16 cellular contexts compared by ENCODE assay signal in the genomic region with DNA sequence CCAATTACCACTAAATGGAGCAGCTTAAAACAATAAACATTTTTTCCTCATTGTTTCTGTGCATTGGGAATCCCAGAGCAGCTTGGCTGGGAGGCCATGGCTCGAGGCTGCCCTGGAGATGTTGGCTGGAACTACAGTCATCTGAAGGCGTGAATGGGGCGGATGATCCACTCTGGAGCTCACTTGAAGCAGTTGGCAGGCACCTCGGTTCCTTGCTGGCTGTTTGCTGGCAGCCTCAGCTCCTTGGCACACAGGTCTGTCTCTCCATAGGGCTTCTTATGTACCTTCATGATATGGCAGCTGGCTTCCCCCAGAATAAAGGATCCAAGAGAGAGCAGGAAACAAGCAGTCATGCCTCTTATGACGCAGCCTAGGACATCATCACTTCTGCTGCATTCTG.
A peak's percentile ranks its signal among the peaks of the same experiment; 100 is the strongest.
DNase-seq lines count a peak whose midpoint lies in the region; ATAC-seq lines count a peak whose summit lies in the region.
"Had no signal": no experiment of that assay in that cellular context is flagged by ENCODE, and none has a peak within 500 bp of the region (broad histone marks: within the 10 kb centered on the region; RNA-seq: fewer than 3 reads in every experiment).

No MANE protein-coding gene starts in this region.

- no peaks in the 10 kb centered on the region for H3K27me3 Mint-ChIP-seq in activated CD8-positive, alpha-beta memory T cell treated with anti-CD3 and anti-CD28 coated beads, Interleukin-2, amount 10 ng/mL, durations not matched to agents 7 days and 5 days

- ATAC-seq in activated CD8-positive, alpha-beta memory T cell treated with anti-CD3 and anti-CD28 coated beads, Interleukin-2, amount 10 ng/mL, durations not matched to agents 7 days and 5 days = no peak
- ATAC-seq in left lobe of liver (no peak), GM21367 (IDR thresholded peaks at IDR 0.05; ENCODE audit: unreplicated experiment) (no peak), GM18870 (IDR thresholded peaks at IDR 0.05; ENCODE audit: unreplicated experiment) (no peak), HG03460 (IDR thresholded peaks at IDR 0.05; ENCODE audit: unreplicated experiment) (no peak)
- ATAC-seq: A549 had no signal

- no peaks in the 10 kb centered on the region for H3K9me3 Mint-ChIP-seq in activated CD8-positive, alpha-beta memory T cell treated with anti-CD3 and anti-CD28 coated beads, Interleukin-2, amount 10 ng/mL, durations not matched to agents 7 days and 5 days (ENCODE audit: low read depth)

- CTCF ChIA-PET in activated CD8-positive, alpha-beta memory T cell treated with anti-CD3 and anti-CD28 coated beads, Interleukin-2, amount 10 ng/mL, durations not matched to agents 7 days and 5 days (lab: Charles Lee) = no interaction called here

- no peaks in the 10 kb centered on the region for H3K36me3 Mint-ChIP-seq in activated CD8-positive, alpha-beta memory T cell treated with anti-CD3 and anti-CD28 coated beads, Interleukin-2, amount 10 ng/mL, durations not matched to agents 7 days and 5 days
- H3K36me3 Mint-ChIP-seq: IgD-negative memory B cell had no signal

- no peaks in the 10 kb centered on the region for H3K4me1 Mint-ChIP-seq in activated CD8-positive, alpha-beta memory T cell treated with anti-CD3 and anti-CD28 coated beads, Interleukin-2, amount 10 ng/mL, durations not matched to agents 7 days and 5 days

- in situ Hi-C loops in G401 (cut with HindIII; ENCODE audit: low sequenced_read_pairs) = no loop called here

- peak; percentile 35 for DNase-seq in G401 (ENCODE audit: low spot score)
- DNase-seq in activated CD8-positive, alpha-beta memory T cell treated with anti-CD3 and anti-CD28 coated beads, Interleukin-2, amount 10 ng/mL, durations not matched to agents 7 days and 5 days = peak; percentile 25
- DNase-seq in left lobe of liver (ENCODE audit: low spot score) = peak; percentile 31
- peak; percentile 31 for DNase-seq in pons (ENCODE audit: low spot score)
- DNase-seq in SHP77 treated with DMSO at 0.1 percent for 48 hours (lab: John Stamatoyannopoulos, UW) = no peak
- DNase-seq: H7, NCI-H1105 treated with DMSO at 0.1 percent for 48 hours, NCI-H187, NCI-H748 treated with DMSO at 0.1 percent for 48 hours, OCI-M1, SIG-M5 had no signal

- no peak overlapping the region for H3K27ac Mint-ChIP-seq in activated CD8-positive, alpha-beta memory T cell treated with anti-CD3 and anti-CD28 coated beads, Interleukin-2, amount 10 ng/mL, durations not matched to agents 7 days and 5 days
- H3K27ac Mint-ChIP-seq: IgD-negative memory B cell had no signal

- H3K4me3 Mint-ChIP-seq in activated CD8-positive, alpha-beta memory T cell treated with anti-CD3 and anti-CD28 coated beads, Interleukin-2, amount 10 ng/mL, durations not matched to agents 7 days and 5 days = no peak overlapping the region
- H3K4me3 Mint-ChIP-seq: IgD-negative memory B cell had no signal
